7 cellular contexts compared by ENCODE assay signal in genomic region chr3:75502171-75502570, GRCh38.
DNase-seq lines count a peak whose midpoint lies in the region; ATAC-seq and TF ChIP-seq lines count a peak whose summit lies in the region.
"Not testable (repeated sequence)": the region's sequence is repeated elsewhere in the genome, so short reads cannot be mapped to it uniquely, and the experiment has no call there.

No MANE protein-coding gene starts in this region.

- not testable (repeated sequence) for ATAC-seq in heart right ventricle

- TF ChIP-seq EP300 in stomach (IDR thresholded peaks at IDR 0.05) = not testable (repeated sequence)

- H3K4me3 Mint-ChIP-seq in mesothelial cell of epicardium = peak overlapping the region; percentile 31
- not testable (repeated sequence) for H3K4me3 Mint-ChIP-seq in neural crest cell

- intact Hi-C loops in colonic mucosa (cut with DNase I); heart right ventricle (cut with DNase I); stomach (cut with DNase I; ENCODE audit: low total_unique reads): not testable (repeated sequence)

- DNase-seq in HT1080 (ENCODE audit: low read depth) = peak; percentile 5
- DNase-seq in RPMI8226 = peak; percentile 67
- DNase-seq in colonic mucosa = peak; percentile 27
- DNase-seq in heart right ventricle; mesothelial cell of epicardium (ENCODE audit: low spot score in 2 of 2, unreplicated experiment in 2 of 2); neural crest cell (ENCODE audit: low read depth, low spot score); stomach: not testable (repeated sequence)

- H3K4me1 Mint-ChIP-seq in mesothelial cell of epicardium (peaks cover 23% of the 10 kb centered on the region), neural crest cell (peaks cover 13% of the 10 kb centered on the region)

- H3K27ac ChIP-seq in colonic mucosa = peak overlapping the region; percentile 68
- H3K27ac ChIP-seq in heart right ventricle = not testable (repeated sequence)
- H3K27ac ChIP-seq in stomach = peak overlapping the region in 3 of 5 donors; percentile 10 to 64 (median 62)

- H3K9ac ChIP-seq in colonic mucosa (ENCODE audit: low read depth in 2 of 2, low read length in 2 of 2) = not testable (repeated sequence)

- not testable (repeated sequence) for H3K27me3 Mint-ChIP-seq in mesothelial cell of epicardium (ENCODE audit: low read depth); neural crest cell (ENCODE audit: low read depth)

- not testable (repeated sequence) for H3K9me3 ChIP-seq in colonic mucosa, heart right ventricle, stomach

- TF ChIP-seq POLR2A in stomach (IDR thresholded peaks at IDR 0.05) = not testable (repeated sequence)

- WGBS in heart right ventricle, 2 donors = 51 to 55% methylated on average over 9 of the region's 9 CpGs
- WGBS in stomach, 5 donors = 38 to 67% (median 43%) methylated on average over 9 of the region's 9 CpGs

- not testable (repeated sequence) for H3K4me1 ChIP-seq in colonic mucosa, stomach
- peaks cover 0 to 18% (median 5%) of the 10 kb centered on the region in 9 donors for H3K4me1 ChIP-seq in heart right ventricle

- H3K36me3 ChIP-seq in colonic mucosa, heart right ventricle, stomach: not testable (repeated sequence)

- H3K27me3 ChIP-seq in colonic mucosa, heart right ventricle, stomach: not testable (repeated sequence)

- H3K4me3 ChIP-seq in colonic mucosa = peak overlapping the region; percentile 22
- H3K4me3 ChIP-seq in heart right ventricle = peak overlapping the region in 9 of 10 donors; percentile 6 to 51 (median 48)
- peak overlapping the region in 3 of 4 donors; percentile 5 to 37 (median 37) for H3K4me3 ChIP-seq in stomach

- not testable (repeated sequence) for H3K9me3 Mint-ChIP-seq in mesothelial cell of epicardium, neural crest cell

- H3K27ac Mint-ChIP-seq in mesothelial cell of epicardium = not testable (repeated sequence)
- H3K27ac Mint-ChIP-seq in neural crest cell (ENCODE audit: unreplicated experiment) = peak overlapping the region; percentile 54

- H3K36me3 Mint-ChIP-seq in mesothelial cell of epicardium; neural crest cell (ENCODE audit: low read depth): not testable (repeated sequence)

- TF ChIP-seq CTCF in colonic mucosa (IDR thresholded peaks at IDR 0.05); heart right ventricle (IDR thresholded peaks at IDR 0.05); mesothelial cell of epicardium (IDR thresholded peaks at IDR 0.05; ENCODE audit: unreplicated experiment); neural crest cell (conservative IDR thresholded peaks at IDR 0.05); stomach (IDR thresholded peaks at IDR 0.05): not testable (repeated sequence)
